26 cellular contexts compared by ENCODE assay signal in the genomic region with DNA sequence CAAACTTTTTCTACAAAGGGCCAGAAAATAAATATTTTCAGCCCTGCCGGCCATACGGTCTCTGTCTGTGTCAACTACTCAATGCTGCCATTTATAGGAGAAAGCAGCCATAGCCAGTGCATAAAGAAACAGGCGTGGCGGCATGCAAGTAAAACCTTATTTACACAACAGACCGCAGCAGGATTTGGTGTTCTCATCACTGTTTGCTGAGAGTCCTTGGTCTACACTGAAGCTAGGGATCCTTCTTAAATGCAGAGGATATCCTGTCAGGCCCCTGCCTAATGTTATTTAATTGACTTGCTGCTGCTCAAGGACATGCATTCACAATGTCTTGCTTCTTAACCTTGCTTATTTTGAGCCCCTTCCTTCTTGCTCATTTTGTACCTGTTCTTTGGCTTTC. TPM values are rescaled to one million over a fixed set of nuclear protein-coding genes. Genes with fewer than 3 reads are reported as not detected.
DNase-seq lines count a peak whose midpoint lies in the region; TF ChIP-seq lines count a peak whose summit lies in the region.
"Had no signal": no experiment of that assay in that cellular context is flagged by ENCODE, and none has a peak within 500 bp of the region (broad histone marks: within the 10 kb centered on the region; RNA-seq: fewer than 3 reads in every experiment).

No MANE protein-coding gene starts in this region.

- H3K23ac ChIP-seq in H9 (ENCODE audit: insufficient read length, low read depth, low read length), result no peak overlapping the region
- no peak overlapping the region for H3K23ac ChIP-seq in neuronal stem cell (ENCODE audit: low read depth, low read length, poor library complexity)

- no peak overlapping the region for H2AFZ ChIP-seq in H9 (ENCODE audit: low read length)
- peak overlapping the region; percentile 30 for H2AFZ ChIP-seq in neuronal stem cell (ENCODE audit: low read length)

- H3K36me3 ChIP-seq in neuronal stem cell (replicated peaks in 1 of 2; ENCODE audit: control insufficient read depth in 2 of 2, insufficient read depth in 2 of 2, low read length in 2 of 2) (no peaks in the 10 kb centered on the region), HAP-1 (replicated peaks) (no peaks in the 10 kb centered on the region)
- H3K36me3 ChIP-seq: breast epithelium, esophagus muscularis mucosa had no signal

- H3K79me2 ChIP-seq in H9 (ENCODE audit: insufficient read depth, low read length), result no peaks in the 10 kb centered on the region

- no peak overlapping the region for H4K5ac ChIP-seq in H9 (ENCODE audit: insufficient read length, low read depth, low read length)

- no peak overlapping the region for H3T11ph ChIP-seq in H9 (ENCODE audit: low read length)

- no peak overlapping the region for H2BK12ac ChIP-seq in H9 (ENCODE audit: insufficient read length, low read depth, low read length)
- H2BK12ac ChIP-seq in neuronal stem cell (ENCODE audit: low read length), result no peak overlapping the region

- no peaks in the 10 kb centered on the region for H3K27me3 Mint-ChIP-seq in H9 (ENCODE audit: low read depth)

- H3K4me1 Mint-ChIP-seq in H9, result peaks cover 3 to 20% of the 10 kb centered on the region in 2 experiments
- H3K4me1 Mint-ChIP-seq: activated naive CD4-positive, alpha-beta T cell treated with anti-CD3 and anti-CD28 coated beads, Interleukin-2, amount 10 ng/mL, durations not matched to agents 7 days and 5 days; CD4-positive, CD25-positive, alpha-beta regulatory T cell; neural crest cell; stimulated activated naive B cell treated with anti-CD40 and anti-IgM and Interleukin-4, amounts not matched to agents 10 μg/mL and 1 μg/mL and 100 μg/mL, for 72 hours had no signal

- H2AK5ac ChIP-seq in H9 (ENCODE audit: insufficient read length, low read length), result no peak overlapping the region
- no peak overlapping the region for H2AK5ac ChIP-seq in neuronal stem cell (ENCODE audit: low read depth, low read length)

- H4K91ac ChIP-seq in H9 (ENCODE audit: insufficient read length, low read depth, low read length) (no peak overlapping the region), neuronal stem cell (ENCODE audit: low read depth, low read length, poor library complexity) (no peak overlapping the region)

- WGBS in H9 (ENCODE audit: extremely low coverage, insufficient read length, low lambda C conversion rate), result no CpG with 5 or more reads among the region's 5 CpGs
- WGBS in neuronal stem cell (ENCODE audit: extremely low coverage in 2 of 2, insufficient read length in 2 of 2, insufficient replicate concordance in 1 of 2), 2 donors, result no CpG with 5 or more reads among the region's 5 CpGs

- H3K79me1 ChIP-seq in H9 (ENCODE audit: insufficient read depth, low read depth, low read length, poor library complexity, severe bottlenecking) (no peaks in the 10 kb centered on the region), neuronal stem cell (ENCODE audit: low read depth, low read length) (no peaks in the 10 kb centered on the region)

- H2BK120ac ChIP-seq in H9 (ENCODE audit: low read depth, low read length, poor library complexity, severe bottlenecking) (no peak overlapping the region), neuronal stem cell (ENCODE audit: low read depth, low read length) (no peak overlapping the region)

- no peak overlapping the region for H3K4me3 Mint-ChIP-seq in H9
- H3K4me3 Mint-ChIP-seq: activated naive CD4-positive, alpha-beta T cell treated with anti-CD3 and anti-CD28 coated beads, Interleukin-2, amount 10 ng/mL, durations not matched to agents 7 days and 5 days; CD4-positive, CD25-positive, alpha-beta regulatory T cell; effector memory CD8-positive, alpha-beta T cell; immature natural killer cell; neural crest cell; stimulated activated naive B cell treated with anti-CD40 and anti-IgM and Interleukin-4, amounts not matched to agents 10 μg/mL and 1 μg/mL and 100 μg/mL, for 72 hours had no signal

- H3K4me2 ChIP-seq in H9 (ENCODE audit: insufficient read depth, insufficient read length, low read length) (no peak overlapping the region), neuronal stem cell (ENCODE audit: insufficient read depth, low read length, poor library complexity, severe bottlenecking) (no peak overlapping the region)

- H3K14ac ChIP-seq in H9 (ENCODE audit: insufficient read depth, low read length), result no peak overlapping the region
- H3K14ac ChIP-seq in neuronal stem cell (ENCODE audit: low read length), result no peak overlapping the region

- H4K8ac ChIP-seq in H9 (replicated peaks; ENCODE audit: insufficient read length, low read depth, low read length), result no peak overlapping the region
- no peak overlapping the region for H4K8ac ChIP-seq in neuronal stem cell (ENCODE audit: low read depth, low read length)

- H3K4ac ChIP-seq in H9 (ENCODE audit: low read depth, low read length) (no peak overlapping the region), neuronal stem cell (ENCODE audit: low read length) (no peak overlapping the region)

- H3K23me2 ChIP-seq in H9 (ENCODE audit: insufficient read length, low read depth, low read length, poor library complexity, severe bottlenecking), result no peaks in the 10 kb centered on the region

- peak; percentile 38 for DNase-seq in H9
- DNase-seq in NCI-H748 treated with DMSO at 0.1 percent for 48 hours (lab: John Stamatoyannopoulos, UW), result peak; percentile 1
- DNase-seq in epithelial cell of esophagus (ENCODE audit: low read depth), result peak; percentile 53
- no peak for DNase-seq in neuronal stem cell (ENCODE audit: low spot score)
- no peak for DNase-seq in NCI-H2081 (lab: John Stamatoyannopoulos, UW)
- DNase-seq in HAP-1 (ENCODE audit: low spot score in 2 of 2), result no peak
- no peak for DNase-seq in central memory CD4-positive, alpha-beta T cell
- DNase-seq: activated CD4-positive, alpha-beta T cell treated with anti-CD3 and anti-CD28 coated beads, Interleukin-2, amount 50 U/mL, for 1 hour; activated naive CD4-positive, alpha-beta T cell treated with anti-CD3 and anti-CD28 coated beads, Interleukin-2, amount 10 ng/mL, durations not matched to agents 7 days and 5 days; amygdala; CD4-positive, CD25-positive, alpha-beta regulatory T cell; cortex of kidney; effector memory CD8-positive, alpha-beta T cell; foreskin melanocyte; immature natural killer cell; KBM-7; MM.1S; SHP77; stimulated activated CD4-positive, alpha-beta T cell treated with anti-CD3 and anti-CD28 coated beads, Interleukin-15, amount 100 ng/mL, for 24 hours; stimulated activated naive B cell treated with anti-CD40 and anti-IgM and Interleukin-4, amounts not matched to agents 10 μg/mL and 1 μg/mL and 100 μg/mL, for 72 hours; SW 1271; T-helper 9 cell had no signal

- H2BK5ac ChIP-seq in H9 (ENCODE audit: insufficient read length, low read length) (no peak overlapping the region), neuronal stem cell (ENCODE audit: low read length) (no peak overlapping the region)

- H3K36me3 Mint-ChIP-seq in H9 (ENCODE audit: insufficient read depth in 1 of 3, low read depth in 3 of 3), result peaks cover 0 to 5% (median 0%) of the 10 kb centered on the region in 3 experiments; a peak in 2 of 7 replicates
- H3K36me3 Mint-ChIP-seq: activated naive CD4-positive, alpha-beta T cell treated with anti-CD3 and anti-CD28 coated beads, Interleukin-2, amount 10 ng/mL, durations not matched to agents 7 days and 5 days; CD4-positive, CD25-positive, alpha-beta regulatory T cell; immature natural killer cell; stimulated activated naive B cell treated with anti-CD40 and anti-IgM and Interleukin-4, amounts not matched to agents 10 μg/mL and 1 μg/mL and 100 μg/mL, for 72 hours had no signal

- H3K4me1 ChIP-seq in H9 (ENCODE audit: insufficient read depth, low read length) (peaks cover 3% of the 10 kb centered on the region; the same call in 1 of the 2 replicates), neuronal stem cell (ENCODE audit: control insufficient read depth in 2 of 2, insufficient read depth in 1 of 2, low read depth in 1 of 2, low read length in 2 of 2) (no peaks in the 10 kb centered on the region), HAP-1 (no peaks in the 10 kb centered on the region; the same call in 1 of the 2 replicates)
- H3K4me1 ChIP-seq: breast epithelium, esophagus muscularis mucosa had no signal

- no peak overlapping the region for H3K18ac ChIP-seq in H9 (ENCODE audit: insufficient read length, low read depth, low read length)
- H3K18ac ChIP-seq in neuronal stem cell (ENCODE audit: low read length), result no peak overlapping the region

- H3K27ac Mint-ChIP-seq in H9, result peak overlapping the region in 2 of 3 experiments; percentile 29 to 46; a peak in 2 of 7 replicates
- H3K27ac Mint-ChIP-seq: activated naive CD4-positive, alpha-beta T cell treated with anti-CD3 and anti-CD28 coated beads, Interleukin-2, amount 10 ng/mL, durations not matched to agents 7 days and 5 days; CD4-positive, CD25-positive, alpha-beta regulatory T cell; effector memory CD8-positive, alpha-beta T cell; immature natural killer cell; stimulated activated naive B cell treated with anti-CD40 and anti-IgM and Interleukin-4, amounts not matched to agents 10 μg/mL and 1 μg/mL and 100 μg/mL, for 72 hours had no signal

- H4K20me1 ChIP-seq in H9 (ENCODE audit: control insufficient read depth, insufficient read depth, insufficient read length), result no peaks in the 10 kb centered on the region

- H3K27ac ChIP-seq in H9 (ENCODE audit: insufficient read length, low read depth, low read length), result no peak overlapping the region
- no peak overlapping the region for H3K27ac ChIP-seq in neuronal stem cell (replicated peaks; ENCODE audit: low read length)
- H3K27ac ChIP-seq: breast epithelium, esophagus muscularis mucosa, VCaP had no signal

- H3K4me3 ChIP-seq in epithelial cell of esophagus (ENCODE audit: low read length) (no peak overlapping the region), neuronal stem cell (ENCODE audit: low read length in 2 of 2) (no peak overlapping the region), HAP-1 (no peak overlapping the region)
- H3K4me3 ChIP-seq: breast epithelium, esophagus muscularis mucosa had no signal

- H2BK20ac ChIP-seq in H9 (ENCODE audit: low read depth, low read length, poor library complexity, severe bottlenecking), result no peak overlapping the region

- H3K9ac ChIP-seq in H9 (ENCODE audit: extremely low read depth, insufficient read length, low read length) (no peak overlapping the region), neuronal stem cell (ENCODE audit: low read depth, low read length, poor library complexity) (no peak overlapping the region)

- H2BK15ac ChIP-seq in H9 (ENCODE audit: low read depth, low read length), result no peak overlapping the region
- no peak overlapping the region for H2BK15ac ChIP-seq in neuronal stem cell (ENCODE audit: low read length)

- in situ Hi-C loops in HAP-1 (cut with MboI; ENCODE audit: low sequenced_read_pairs), result no loop called here

- TF ChIP-seq CTCF in H9 (conservative IDR thresholded peaks at IDR 0.05), result no peak
- no peak for TF ChIP-seq CTCF in epithelial cell of esophagus (IDR thresholded peaks at IDR 0.05; ENCODE audit: insufficient read depth, low read depth, low read length, missing control alignments)

- H3K9me3 Mint-ChIP-seq in H9, result peaks cover 0 to 6% of the 10 kb centered on the region in 2 experiments; a peak in 3 of 5 replicates
- H3K9me3 Mint-ChIP-seq: activated naive CD4-positive, alpha-beta T cell treated with anti-CD3 and anti-CD28 coated beads, Interleukin-2, amount 10 ng/mL, durations not matched to agents 7 days and 5 days; effector memory CD8-positive, alpha-beta T cell; neural crest cell had no signal

- no peak overlapping the region for H3K56ac ChIP-seq in H9 (ENCODE audit: insufficient read length, low read depth, low read length)

- H3K27me3 ChIP-seq in H9 (ENCODE audit: insufficient read depth, low read length) (no peaks in the 10 kb centered on the region), neuronal stem cell (ENCODE audit: control insufficient read depth in 3 of 3, insufficient read depth in 3 of 3, low read depth in 1 of 3, low read length in 3 of 3) (no peaks in the 10 kb centered on the region), HAP-1 (ENCODE audit: low read depth) (no peaks in the 10 kb centered on the region)
- H3K27me3 ChIP-seq: breast epithelium, esophagus muscularis mucosa had no signal

- H3K9me3 ChIP-seq in H9 (ENCODE audit: control insufficient read depth, low read depth, low read length), result no peaks in the 10 kb centered on the region
- H3K9me3 ChIP-seq in neuronal stem cell (replicated peaks in 1 of 2; ENCODE audit: control insufficient read depth in 2 of 2, insufficient read depth in 1 of 2, low read depth in 1 of 2, low read length in 2 of 2), result peaks cover 0 to 2% of the 10 kb centered on the region in 2 donors
- 0 out of 2 replicates have a peak, but pooled peaks cover 2% of the 10 kb centered on the region for H3K9me3 ChIP-seq in HAP-1
- H3K9me3 ChIP-seq: breast epithelium, esophagus muscularis mucosa had no signal

RNA-seq across cellular contexts. Expression of a gene that starts 54.7 kb away (rescaled TPM):
- 10.0 and 11.6 TPM in 2 replicates for total RNA-seq in H9 (2021)
- polyA plus RNA-seq in neuronal stem cell (2013, experiment 1 of 2), result 71.3 TPM
- 71.3 TPM for polyA plus RNA-seq in neuronal stem cell (2013, experiment 2 of 2)
- polyA plus RNA-seq: immature natural killer cell had no signal

Comparison
In these comparisons a context has a peak if more than half of its experiments do, and no peak if none do; other contexts are left out.
1. DNase-seq: peak in H9 (single experiment), NCI-H748 treated with DMSO at 0.1 percent for 48 hours (single experiment) and epithelial cell of esophagus (single experiment); none in neuronal stem cell (single experiment), NCI-H2081 (0 of 2), HAP-1 (0 of 2) and central memory CD4-positive, alpha-beta T cell (single experiment).